8 cellular contexts compared by ENCODE assay signal in the genomic region with DNA sequence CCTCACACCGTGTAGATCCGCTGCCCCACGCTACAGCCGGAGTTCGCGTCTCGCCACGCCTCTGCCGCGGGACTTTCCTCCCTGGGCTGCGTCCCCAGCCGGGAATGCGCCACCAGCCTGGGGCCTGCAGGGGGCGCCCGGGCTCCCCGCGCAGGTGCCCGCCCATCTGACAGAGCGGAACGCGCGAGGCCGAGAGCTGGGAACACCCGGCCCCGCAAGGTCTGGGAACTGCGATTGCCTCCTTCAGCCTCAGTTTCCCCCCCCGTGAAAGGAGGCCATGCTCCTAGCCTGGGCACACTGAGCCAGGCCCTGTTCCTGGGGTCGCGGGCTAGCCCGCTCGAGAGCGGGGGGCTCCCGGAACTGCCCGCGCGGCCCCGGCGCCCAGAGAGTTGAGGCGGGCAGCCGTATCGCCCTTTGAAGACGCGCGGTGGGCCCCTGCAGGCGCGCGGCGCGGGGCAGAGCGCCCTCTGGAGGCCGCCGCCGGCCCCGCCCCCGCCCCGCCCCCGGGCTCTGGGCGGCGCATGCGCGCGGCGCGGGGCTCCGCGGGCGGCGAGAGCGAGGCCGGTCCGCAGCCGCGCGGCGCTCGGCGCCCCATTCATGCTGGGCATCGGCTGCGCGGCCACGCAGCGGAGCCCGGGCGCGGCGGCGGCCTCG. TPM values are rescaled to one million over a fixed set of nuclear protein-coding genes. Genes with fewer than 3 reads are reported as not detected.
A peak's percentile ranks its signal among the peaks of the same experiment; 100 is the strongest.
DNase-seq lines count a peak whose midpoint lies in the region; ATAC-seq, FAIRE-seq and TF ChIP-seq lines count a peak whose summit lies in the region.

PLXNA1 (plus strand) TSS at position 594 of the 654 bp plus-strand sequence. CDS start 5,479 bp downstream, outside the sequence.

- 0% methylated on average over 47 to 88 of the region's 88 CpGs for WGBS in pancreas, 2 donors
- WGBS in thyroid gland, 2 donors: no CpG with 5 or more reads among the region's 88 CpGs

- DNase-seq in GM04503 (ENCODE audit: low read depth): peak; percentile 31
- DNase-seq in GOT3 (lab: John Stamatoyannopoulos, UW): peak; percentile 76
- DNase-seq in SK-N-MC (ENCODE audit: low read depth, low spot score): peak; percentile 48
- peak; percentile 88 for DNase-seq in activated naive CD4-positive, alpha-beta T cell treated with anti-CD3 and anti-CD28 coated beads, Interleukin-2, amount 10 ng/mL, durations not matched to agents 7 days and 5 days
- peak; percentile 75 for DNase-seq in glutamatergic neuron
- peak; percentile 52 to 90 (median 77) for DNase-seq in pancreas
- peak; percentile 64 to 66 for DNase-seq in thyroid gland

- H3K27me3 Mint-ChIP-seq in activated naive CD4-positive, alpha-beta T cell treated with anti-CD3 and anti-CD28 coated beads, Interleukin-2, amount 10 ng/mL, durations not matched to agents 7 days and 5 days: peaks cover 49% of the 10 kb centered on the region
- peaks cover 13% of the 10 kb centered on the region for H3K27me3 Mint-ChIP-seq in glutamatergic neuron (ENCODE audit: unreplicated experiment)

- CTCF ChIA-PET in activated naive CD4-positive, alpha-beta T cell treated with anti-CD3 and anti-CD28 coated beads, Interleukin-2, amount 10 ng/mL, durations not matched to agents 7 days and 5 days (lab: Charles Lee): interaction anchor here (0.6 to 3.9 kb wide), 8 partner anchors 12 to 565 kb away, joined by 3 to 22 read pairs (median 4); no protein-coding TSS in a partner anchor

- H3K4me1 ChIP-seq in pancreas (peaks cover 0 to 16% (median 11%) of the 10 kb centered on the region in 3 donors), thyroid gland (peaks cover 14 to 40% of the 10 kb centered on the region in 2 donors)

- H3K36me3 ChIP-seq in SK-N-MC (ENCODE audit: insufficient read depth, low read length) (no peaks in the 10 kb centered on the region), pancreas (no peaks in the 10 kb centered on the region), thyroid gland (no peaks in the 10 kb centered on the region)

- TF ChIP-seq CTCF in LNCAP (IDR thresholded peaks at IDR 0.05) (peak; percentile 98), glutamatergic neuron (IDR thresholded peaks at IDR 0.05; ENCODE audit: partially characterized antibody, unreplicated experiment) (peak; percentile 95), pancreas (IDR thresholded peaks at IDR 0.05) (peak; percentile 84 to 96 (median 90)), thyroid gland (IDR thresholded peaks at IDR 0.05) (peak; percentile 60 to 84 (median 78))

- H3K36me3 Mint-ChIP-seq in activated naive CD4-positive, alpha-beta T cell treated with anti-CD3 and anti-CD28 coated beads, Interleukin-2, amount 10 ng/mL, durations not matched to agents 7 days and 5 days: no peaks in the 10 kb centered on the region
- no peaks in the 10 kb centered on the region for H3K36me3 Mint-ChIP-seq in glutamatergic neuron (ENCODE audit: unreplicated experiment)

- intact Hi-C loops in pancreas (cut with DNase I) (loop anchor here in 1 of 3 donors (10.0 kb wide), 1 partner anchor 228 kb away; no protein-coding TSS in a partner anchor), thyroid gland (cut with DNase I) (loop anchor here (5.0 to 10.0 kb wide), 3 partner anchors 230 to 472 kb away; no protein-coding TSS in a partner anchor)

- FAIRE-seq in pancreas (lab: Jason Lieb, UNC): no peak

- no peak within 1 kb of the TSS for H3K27ac ChIP-seq in SK-N-MC
- H3K27ac ChIP-seq in pancreas: peak within 1 kb of the TSS in 3 of 4 donors; percentile 8 to 72 (median 62)
- peak within 1 kb of the TSS in 2 of 3 donors; percentile 62 to 75 for H3K27ac ChIP-seq in thyroid gland

- peaks cover 23% of the 10 kb centered on the region for H3K4me1 Mint-ChIP-seq in activated naive CD4-positive, alpha-beta T cell treated with anti-CD3 and anti-CD28 coated beads, Interleukin-2, amount 10 ng/mL, durations not matched to agents 7 days and 5 days
- peaks cover 11% of the 10 kb centered on the region for H3K4me1 Mint-ChIP-seq in glutamatergic neuron (ENCODE audit: low read depth, unreplicated experiment)

- H3K27me3 ChIP-seq in pancreas (no peaks in the 10 kb centered on the region), thyroid gland (no peaks in the 10 kb centered on the region)

- H3K4me3 ChIP-seq in SK-N-MC (peak within 1 kb of the TSS; percentile 95), pancreas (peak within 1 kb of the TSS; percentile 53 to 84 (median 75)), thyroid gland (replicated peaks in 1 of 3) (peak within 1 kb of the TSS; percentile 62 to 78 (median 68))

- peak within 1 kb of the TSS; percentile 77 for H3K27ac Mint-ChIP-seq in activated naive CD4-positive, alpha-beta T cell treated with anti-CD3 and anti-CD28 coated beads, Interleukin-2, amount 10 ng/mL, durations not matched to agents 7 days and 5 days
- no peak within 1 kb of the TSS for H3K27ac Mint-ChIP-seq in glutamatergic neuron (ENCODE audit: unreplicated experiment)

- peak within 1 kb of the TSS; percentile 71 for H3K4me3 Mint-ChIP-seq in activated naive CD4-positive, alpha-beta T cell treated with anti-CD3 and anti-CD28 coated beads, Interleukin-2, amount 10 ng/mL, durations not matched to agents 7 days and 5 days
- peak within 1 kb of the TSS; percentile 78 for H3K4me3 Mint-ChIP-seq in glutamatergic neuron (ENCODE audit: unreplicated experiment)

- H3K9me3 ChIP-seq in SK-N-MC (ENCODE audit: low read depth, low read length) (no peaks in the 10 kb centered on the region), pancreas (no peaks in the 10 kb centered on the region), thyroid gland (no peaks in the 10 kb centered on the region)

- TF ChIP-seq POLR2A in thyroid gland (IDR thresholded peaks at IDR 0.05): peak in 1 of 2 donors; percentile 56

- ATAC-seq in pancreas: peak; percentile 84 to 94 (median 88)

- H3K9ac ChIP-seq in SK-N-MC (ENCODE audit: insufficient read length): peak within 1 kb of the TSS; percentile 86

- no peaks in the 10 kb centered on the region for H3K9me3 Mint-ChIP-seq in activated naive CD4-positive, alpha-beta T cell treated with anti-CD3 and anti-CD28 coated beads, Interleukin-2, amount 10 ng/mL, durations not matched to agents 7 days and 5 days
- H3K9me3 Mint-ChIP-seq in glutamatergic neuron (ENCODE audit: unreplicated experiment): peaks cover 10% of the 10 kb centered on the region

RNA-seq across cellular contexts. Expression of gene PLXNA1, which starts in this region (rescaled TPM):
- 110 TPM for total RNA-seq in glutamatergic neuron (ENCODE audit: unreplicated experiment)
- total RNA-seq in pancreas: 10 to 100 TPM in 2 of 6 donors, 1 to 10 TPM in 4; 7.4 to 20.0 (median 8.5) TPM
- polyA plus RNA-seq in pancreas: 10 to 100 TPM in 1 of 2 donors, 1 to 10 TPM in 1; 6.4 to 12.0 TPM
- total RNA-seq in thyroid gland: 10 to 100 TPM; 16.0 to 28.0 (median 22.8) TPM

Comparison
In these comparisons a context has a peak if more than half of its experiments do, and no peak if none do; other contexts are left out.
1. DNase-seq: peak in every context shown above with its lines; median percentile 88 in activated naive CD4-positive, alpha-beta T cell treated with anti-CD3 and anti-CD28 coated beads, Interleukin-2, amount 10 ng/mL, durations not matched to agents 7 days and 5 days; 77 in pancreas; 76 in GOT3; 75 in glutamatergic neuron; 65 in thyroid gland; 48 in SK-N-MC; 31 in GM04503.